ENCODE assay signal across 13 cellular contexts in the genomic region with DNA sequence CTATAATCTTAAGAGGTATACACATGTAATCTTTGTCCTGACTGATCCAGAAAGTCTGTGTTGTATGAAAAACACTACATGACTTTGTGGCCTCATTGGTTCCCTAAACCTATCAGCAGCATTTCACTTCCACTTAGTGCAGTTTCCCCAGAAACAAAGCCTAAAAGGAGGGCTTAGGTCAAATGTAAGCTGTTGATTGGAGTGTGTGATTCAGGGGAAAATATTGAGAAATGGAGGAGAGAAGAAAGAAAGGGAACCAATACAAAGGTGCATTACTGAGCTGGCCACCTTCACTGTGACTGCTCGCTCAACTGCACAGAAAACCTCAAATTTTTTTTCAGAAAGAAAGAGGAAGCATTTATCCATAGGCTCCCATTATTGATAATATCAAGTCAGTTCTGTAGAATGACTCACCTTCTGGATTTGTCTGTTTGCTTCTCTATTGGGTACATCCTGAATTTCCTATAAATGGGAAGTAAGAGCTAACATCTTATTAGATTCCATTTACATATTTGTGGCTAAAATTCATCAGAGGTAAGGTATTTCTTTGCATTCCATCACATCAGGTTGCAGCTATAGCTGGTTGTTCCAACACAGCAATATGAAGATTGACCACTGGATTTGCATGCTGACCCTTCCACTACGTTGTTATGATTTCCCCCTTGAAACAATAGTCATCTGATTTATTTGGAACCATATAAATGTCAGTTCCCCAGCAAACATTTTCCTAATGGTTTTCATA. TPM values are rescaled to one million over a fixed set of nuclear protein-coding genes. Genes with fewer than 3 reads are reported as not detected.
DNase-seq lines count a peak whose midpoint lies in the region; ATAC-seq and TF ChIP-seq lines count a peak whose summit lies in the region.
"Had no signal": no experiment of that assay in that cellular context is flagged by ENCODE, and none has a peak within 500 bp of the region (broad histone marks: within the 10 kb centered on the region; RNA-seq: fewer than 3 reads in every experiment).

No MANE protein-coding gene starts in this region.

- TSS peak; percentile 84 for BruUV-seq in PC-3 (replicated peaks; lab: Mats Ljungman, UMichigan)

- H3K27me3 ChIP-seq in PC-3 (ENCODE audit: low read length) = no peaks in the 10 kb centered on the region

- H3F3A ChIP-seq in PC-3 (ENCODE audit: low read length, unreplicated experiment) = peaks cover 9% of the 10 kb centered on the region

- H3K79me2 ChIP-seq in PC-3 (ENCODE audit: low read length) = no peaks in the 10 kb centered on the region

- no peaks in the 10 kb centered on the region for H3K36me3 ChIP-seq in PC-3 (ENCODE audit: low read depth, low read length)

- POLR2A ChIA-PET in PC-3 (lab: Charles Lee; ENCODE audit: unreplicated experiment) = no interaction called here

- CTCF ChIA-PET in PC-3 (lab: Charles Lee) = interaction anchor here (0.6 to 1.3 kb wide), 3 partner anchors 8 to 719 kb away, joined by 3 to 6 read pairs (median 5); no protein-coding TSS in a partner anchor

- intact Hi-C loops in PC-3 (cut with micrococcal nuclease) = loop anchor here (1.0 kb wide), 1 partner anchor 31 kb away; no protein-coding TSS in a partner anchor

- H4K20me1 ChIP-seq in PC-3 (ENCODE audit: low read length) = no peaks in the 10 kb centered on the region

- ATAC-seq in HG03039 (IDR thresholded peaks at IDR 0.05; ENCODE audit: unreplicated experiment) (peak; percentile 48), PC-3 (peak; percentile 87), HG02870 (IDR thresholded peaks at IDR 0.05; ENCODE audit: unreplicated experiment) (no peak), GM19452 (IDR thresholded peaks at IDR 0.05; ENCODE audit: unreplicated experiment) (no peak)

- TF ChIP-seq CTCF in AG10803 (conservative IDR thresholded peaks at IDR 0.05; ENCODE audit: low read length) (no peak), PC-3 (conservative IDR thresholded peaks at IDR 0.05; ENCODE audit: low read depth, low read length) (no peak)

- H3K4me1 ChIP-seq in PC-3 (ENCODE audit: insufficient read depth, low read length) = peaks cover 47% of the 10 kb centered on the region

- peak overlapping the region; percentile 75 for H3K4me2 ChIP-seq in PC-3 (ENCODE audit: low read length)

- DNase-seq in AG10803 (ENCODE audit: low read depth) (peak; percentile 66), PC-3 (peak; percentile 81), fibroblast of peridontal ligament (ENCODE audit: extremely low read depth) (peak; percentile 13), NCI-H128 (lab: John Stamatoyannopoulos, UW; ENCODE audit: unreplicated experiment) (no peak), iPS-NIHi11 (ENCODE audit: low spot score) (no peak)
- DNase-seq: activated CD4-positive, alpha-beta memory T cell treated with anti-CD3 and anti-CD28 coated beads, Interleukin-2, amount 10 ng/mL, durations not matched to agents 7 days and 5 days; activated gamma-delta T cell; hypothalamus; KG1; mesendoderm had no signal

- H3K4me3 ChIP-seq in AG10803 (ENCODE audit: low read length) (no peak overlapping the region), PC-3 (ENCODE audit: low read length) (peak overlapping the region; percentile 35; the same call in 1 of the 2 replicates)

- H3K9me2 ChIP-seq in PC-3 (replicated peaks; ENCODE audit: low read length) = no peaks in the 10 kb centered on the region

- H3K9me3 ChIP-seq in PC-3 (ENCODE audit: low read length) = no peaks in the 10 kb centered on the region

- peak overlapping the region; percentile 23; the same call in 1 of the 2 replicates for H3K9ac ChIP-seq in PC-3 (ENCODE audit: low read length)

- H3K27ac ChIP-seq in PC-3 (ENCODE audit: low read length) = peak overlapping the region; percentile 86

- no peak overlapping the region for H2AFZ ChIP-seq in PC-3 (ENCODE audit: low read length)

RNA-seq across cellular contexts. Expression of a gene that starts 10.3 kb away (rescaled TPM):
- total RNA-seq in PC-3 (2014; rRNA removed) = 403 and 407 TPM in 2 replicates
- total RNA-seq: activated CD4-positive, alpha-beta memory T cell treated with anti-CD3 and anti-CD28 coated beads, Interleukin-2, amount 10 ng/mL, durations not matched to agents 7 days and 5 days had no signal

Comparison
In these comparisons a context has a peak if more than half of its experiments do, and no peak if none do; other contexts are left out.
1. DNase-seq: peak in AG10803 (single experiment), PC-3 (single experiment) and fibroblast of peridontal ligament (single experiment); none in NCI-H128 (single experiment) and iPS-NIHi11 (single experiment).
2. ATAC-seq: peak in HG03039 (single experiment) and PC-3 (single experiment); none in HG02870 (single experiment) and GM19452 (single experiment).